23 cellular contexts compared by ENCODE assay signal in the genomic region with DNA sequence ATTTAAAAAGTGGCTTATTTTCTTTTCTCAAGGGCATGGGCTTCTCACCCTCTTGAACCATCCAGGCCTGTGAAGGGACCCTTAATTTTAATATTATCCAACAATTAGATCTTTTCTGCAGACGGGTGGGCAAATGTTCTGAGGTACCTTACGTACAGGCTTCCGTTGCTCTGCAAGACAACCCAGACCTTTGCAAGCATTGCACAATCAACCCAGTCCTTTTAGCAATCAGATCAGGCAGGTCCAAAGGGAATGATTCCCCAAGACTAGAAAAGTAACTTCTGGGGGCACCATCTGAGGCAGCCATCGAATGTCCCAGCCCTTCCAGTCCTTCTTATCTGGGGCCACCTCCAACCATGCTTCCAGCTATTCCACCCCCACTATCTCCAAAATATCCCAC.
"Had no signal": no experiment of that assay in that cellular context is flagged by ENCODE, and none has a peak within 500 bp of the region (broad histone marks: within the 10 kb centered on the region; RNA-seq: fewer than 3 reads in every experiment).

No MANE protein-coding gene starts in this region.

- H3K36me3 ChIP-seq: esophagus squamous epithelium, gastrocnemius medialis, heart right ventricle, left lung, lower lobe of right lung had no signal

- H3K27ac ChIP-seq: epithelial cell of prostate, esophagus squamous epithelium, gastrocnemius medialis, heart right ventricle, left lung, lower lobe of right lung had no signal

- H3K9me3 ChIP-seq: lower lobe of right lung had no signal

- H3K27me3 ChIP-seq: esophagus squamous epithelium, gastrocnemius medialis, heart right ventricle, left lung had no signal

- H3K4me1 ChIP-seq: esophagus squamous epithelium, gastrocnemius medialis, heart right ventricle, left lung, lower lobe of right lung had no signal

- ATAC-seq: effector memory CD8-positive, alpha-beta T cell; esophagus mucosa; gastrocnemius medialis; heart right ventricle; left cardiac atrium; left lung; left ventricle myocardium superior; lower lobe of right lung; mucosa of descending colon; naive thymus-derived CD8-positive, alpha-beta T cell had no signal

- H3K4me3 ChIP-seq: esophagus squamous epithelium, gastrocnemius medialis, heart right ventricle, left lung, lower lobe of right lung, mucosa of descending colon had no signal

- DNase-seq: cortex of kidney; effector CD8-positive, alpha-beta T cell; effector memory CD8-positive, alpha-beta T cell; endodermal cell; erythroblast; esophagus squamous epithelium; foreskin fibroblast; foreskin melanocyte; gastrocnemius medialis; glutamatergic neuron; head of caudate nucleus; heart right ventricle; hippocampal formation; left cardiac atrium; left lung; left ventricle myocardium superior; lower lobe of right lung; mesenchymal stem cell; mucosa of descending colon; naive B cell; naive thymus-derived CD8-positive, alpha-beta T cell had no signal
